ENCODE assay signal across 33 cellular contexts in the genomic region with DNA sequence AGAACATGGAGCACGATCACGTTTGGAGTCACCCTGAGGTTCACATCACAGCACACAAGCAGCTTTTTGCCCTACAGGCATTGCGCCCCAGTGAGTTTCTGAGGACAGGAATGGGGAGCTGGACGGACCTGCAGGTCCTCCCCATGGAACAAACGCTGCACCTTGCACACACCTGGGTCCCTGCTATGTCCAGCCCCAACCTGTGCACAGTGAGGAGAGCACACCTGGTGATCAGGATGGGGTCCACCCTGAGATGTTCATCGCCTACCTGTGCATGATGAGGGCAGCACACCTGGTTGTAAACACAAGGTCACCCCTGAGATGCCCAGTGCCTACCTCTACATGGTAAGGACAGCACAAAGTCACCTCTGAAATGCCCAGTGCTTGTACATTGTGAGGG. TPM values are rescaled to one million over a fixed set of nuclear protein-coding genes. Genes with fewer than 3 reads are reported as not detected.
"Had no signal": no experiment of that assay in that cellular context is flagged by ENCODE, and none has a peak within 500 bp of the region (broad histone marks: within the 10 kb centered on the region; RNA-seq: fewer than 3 reads in every experiment).

No MANE protein-coding gene starts in this region.

- H2AFZ ChIP-seq: neural progenitor cell had no signal

- H3K4me3 ChIP-seq: left ventricle myocardium inferior, lung, mucosa of descending colon, neural progenitor cell, ovary, right atrium auricular region, right lobe of liver, smooth muscle cell, stomach, testis, thyroid gland, upper lobe of right lung had no signal

- H3K27ac ChIP-seq: left ventricle myocardium inferior, neural progenitor cell, neutrophil, ovary, right atrium auricular region, right lobe of liver, stomach, testis, thyroid gland, upper lobe of right lung had no signal

- FAIRE-seq: islet of Langerhans, kidney, urothelium cell line had no signal

- H3K4me2 ChIP-seq: neural progenitor cell, smooth muscle cell had no signal

- ATAC-seq: left colon; mucosa of descending colon; naive thymus-derived CD4-positive, alpha-beta T cell; right lobe of liver; stimulated activated memory B cell treated with anti-CD40 and anti-IgM and Interleukin-4, amounts not matched to agents 10 μg/mL and 1 μg/mL and 100 μg/mL, for 72 hours; upper lobe of right lung had no signal

- H3K9me3 ChIP-seq: left ventricle myocardium inferior, mucosa of descending colon, neutrophil, ovary, right atrium auricular region, right lobe of liver, stomach, testis, thyroid gland, upper lobe of right lung had no signal

- H3K27me3 Mint-ChIP-seq: progenitor cell of endocrine pancreas had no signal

- H3K9me3 Mint-ChIP-seq: memory B cell; naive thymus-derived CD4-positive, alpha-beta T cell; nephron progenitor cell; neural progenitor cell had no signal

- H3K4me1 ChIP-seq: right atrium auricular region, right lobe of liver, stomach, testis, upper lobe of right lung had no signal

- DNase-seq: hippocampal formation; kidney; left colon; left ventricle myocardium inferior; midbrain; mucosa of descending colon; naive thymus-derived CD4-positive, alpha-beta T cell; nephron progenitor cell; occipital lobe; ovary; right lobe of liver; stimulated activated CD4-positive, alpha-beta T cell treated with anti-CD3 and anti-CD28 coated beads, Interleukin-1b, Interleukin-23, amount 100 ng/mL, for 48 hours; stimulated activated CD4-positive, alpha-beta T cell treated with anti-CD3 and anti-CD28 coated beads, Interleukin-2, amount 100 ng/mL, for 48 hours; stimulated activated CD4-positive, alpha-beta T cell treated with anti-CD3 and anti-CD28 coated beads, Interleukin-4, amount 100 ng/mL, for 4 hours; stimulated activated CD8-positive, alpha-beta memory T cell treated with anti-CD3 and anti-CD28 coated beads, Interleukin-4, amount 100 ng/mL, for 48 hours; stimulated activated naive CD4-positive, alpha-beta T cell treated with Interleukin-2 at 50 U/mL for 16 hours; stomach; testis; thyroid gland; trophoblast cell; upper lobe of right lung had no signal

- H3K4me1 Mint-ChIP-seq: nephron progenitor cell, neural progenitor cell had no signal

- H3K27ac Mint-ChIP-seq: memory B cell; nephron progenitor cell; neural progenitor cell; progenitor cell of endocrine pancreas; stimulated activated memory B cell treated with anti-CD40 and anti-IgM and Interleukin-4, amounts not matched to agents 10 μg/mL and 1 μg/mL and 100 μg/mL, for 72 hours had no signal

- H3K27me3 ChIP-seq: neural progenitor cell, neutrophil, ovary, right atrium auricular region, right lobe of liver, stomach, testis, thyroid gland, upper lobe of right lung had no signal

- H3K36me3 Mint-ChIP-seq: neural progenitor cell; stimulated activated memory B cell treated with anti-CD40 and anti-IgM and Interleukin-4, amounts not matched to agents 10 μg/mL and 1 μg/mL and 100 μg/mL, for 72 hours had no signal

- H3K36me3 ChIP-seq: left ventricle myocardium inferior, neural progenitor cell, neutrophil, ovary, right atrium auricular region, right lobe of liver, stomach, thyroid gland, upper lobe of right lung had no signal

- H3K9ac ChIP-seq: neural progenitor cell had no signal

- H3K4me3 Mint-ChIP-seq: memory B cell; nephron progenitor cell; neural progenitor cell; stimulated activated memory B cell treated with anti-CD40 and anti-IgM and Interleukin-4, amounts not matched to agents 10 μg/mL and 1 μg/mL and 100 μg/mL, for 72 hours had no signal

RNA-seq across cellular contexts. Expression of a gene that starts 45.9 kb away (rescaled TPM):
- total RNA-seq: left colon, pulmonary artery endothelial cell, skeletal muscle tissue, smooth muscle cell had no signal
